8 cellular contexts compared by ENCODE assay signal in genomic region chr12:124309744-124310143, GRCh38. TPM values are rescaled to one million over a fixed set of nuclear protein-coding genes. Genes with fewer than 3 reads are reported as not detected.
"Had no signal": no experiment of that assay in that cellular context is flagged by ENCODE, and none has a peak within 500 bp of the region (broad histone marks: within the 10 kb centered on the region; RNA-seq: fewer than 3 reads in every experiment).

No MANE protein-coding gene starts in this region.

- ATAC-seq: GM23338 had no signal

- DNase-seq: H9, IMR-90, KBM-7 had no signal

- H3K4me2 ChIP-seq: GM23338 had no signal

- FAIRE-seq: H1, H54, HTR-8/SVneo had no signal

- H3K4me3 ChIP-seq: GM23338 had no signal

- H2AFZ ChIP-seq: GM23338 had no signal

RNA-seq across cellular contexts. Expression of gene RFLNA, which starts 14.9 kb away (rescaled TPM):
- total RNA-seq: HT-29, IMR-90 had no signal
- polyA plus RNA-seq: IMR-90 had no signal
